Comparison of ENCODE assay signal across 28 cellular contexts in the genomic region with DNA sequence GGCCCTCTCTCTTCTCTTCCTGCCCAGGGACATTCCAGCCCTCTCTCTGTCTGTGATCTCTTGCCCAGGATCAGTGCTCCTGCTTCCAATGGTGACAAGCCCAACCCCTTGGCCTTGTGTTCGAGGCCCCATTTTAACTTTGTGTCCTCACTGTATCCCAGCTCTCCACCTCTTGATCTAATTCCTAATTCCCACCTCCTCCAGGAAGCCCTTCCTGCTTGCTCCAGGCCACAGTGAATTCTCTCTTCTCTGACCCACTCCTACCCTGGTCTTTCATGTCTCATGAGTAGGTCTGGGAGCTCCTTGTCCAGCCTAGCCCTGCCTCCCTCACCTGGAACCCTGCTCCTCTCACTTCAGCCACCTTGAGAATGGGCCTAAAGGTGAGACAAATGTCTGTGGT.
"Had no signal": no experiment of that assay in that cellular context is flagged by ENCODE, and none has a peak within 500 bp of the region (broad histone marks: within the 10 kb centered on the region; RNA-seq: fewer than 3 reads in every experiment).

No MANE protein-coding gene starts in this region.

- H3K4me1 ChIP-seq: stomach, suprapubic skin, testis, tibial artery, tibial nerve, transverse colon, upper lobe of left lung, upper lobe of right lung, uterus, vagina had no signal

- H3K36me3 ChIP-seq: stomach, suprapubic skin, thoracic aorta, thyroid gland, tibial artery, tibial nerve, transverse colon, upper lobe of left lung, upper lobe of right lung, uterus, vagina had no signal

- ATAC-seq: stimulated activated effector memory CD8-positive, alpha-beta T cell treated with anti-CD3 and anti-CD28 coated beads, Interleukin-12 subunit alpha, Interleukin-12 subunit beta, amount 100 ng/mL, for 72 hours; stimulated activated memory B cell treated with anti-CD40 and anti-IgM and Interleukin-4, amounts not matched to agents 10 μg/mL and 1 μg/mL and 100 μg/mL, for 72 hours; stimulated activated naive B cell treated with anti-CD40 and anti-IgM and Interleukin-4, amounts not matched to agents 10 μg/mL and 1 μg/mL and 100 μg/mL, for 72 hours; stimulated activated naive CD8-positive, alpha-beta T cell treated with anti-CD3 and anti-CD28 coated beads, Interleukin-15, amount 100 ng/mL, for 72 hours; stimulated activated naive CD8-positive, alpha-beta T cell treated with anti-CD3 and anti-CD28 coated beads, Interleukin-15, Interleukin-2, amounts not matched to agents 100 U/mL and 50 U/mL, for 24 hours; upper lobe of right lung had no signal

- FAIRE-seq: urothelium cell line had no signal

- H3K4me3 Mint-ChIP-seq: stimulated activated effector memory CD8-positive, alpha-beta T cell treated with anti-CD3 and anti-CD28 coated beads, Interleukin-12 subunit alpha, Interleukin-12 subunit beta, amount 100 ng/mL, for 72 hours; stimulated activated memory B cell treated with anti-CD40 and anti-IgM and Interleukin-4, amounts not matched to agents 10 μg/mL and 1 μg/mL and 100 μg/mL, for 72 hours; stimulated activated naive B cell treated with anti-CD40 and anti-IgM and Interleukin-4, amounts not matched to agents 10 μg/mL and 1 μg/mL and 100 μg/mL, for 72 hours; stimulated activated naive CD8-positive, alpha-beta T cell treated with anti-CD3 and anti-CD28 coated beads, Interleukin-15, amount 100 ng/mL, for 72 hours; stimulated activated naive CD8-positive, alpha-beta T cell treated with anti-CD3 and anti-CD28 coated beads, Interleukin-15, Interleukin-2, amounts not matched to agents 100 ng/mL and 50 ng/mL, for 24 hours; type B pancreatic cell had no signal

- H3K9me3 Mint-ChIP-seq: stimulated activated effector memory CD8-positive, alpha-beta T cell treated with anti-CD3 and anti-CD28 coated beads, Interleukin-12 subunit alpha, Interleukin-12 subunit beta, amount 100 ng/mL, for 72 hours; stimulated activated memory B cell treated with anti-CD40 and anti-IgM and Interleukin-4, amounts not matched to agents 10 μg/mL and 1 μg/mL and 100 μg/mL, for 72 hours; stimulated activated naive CD8-positive, alpha-beta T cell treated with anti-CD3 and anti-CD28 coated beads, Interleukin-15, amount 100 ng/mL, for 72 hours; stimulated activated naive CD8-positive, alpha-beta T cell treated with anti-CD3 and anti-CD28 coated beads, Interleukin-15, Interleukin-2, amounts not matched to agents 100 ng/mL and 50 ng/mL, for 24 hours; type B pancreatic cell had no signal

- H3K4me3 ChIP-seq: stomach, suprapubic skin, testis, thoracic aorta, thyroid gland, tibial artery, tibial nerve, transverse colon, upper lobe of left lung, upper lobe of right lung, uterus, vagina had no signal

- H3K27ac Mint-ChIP-seq: stimulated activated effector memory CD8-positive, alpha-beta T cell treated with anti-CD3 and anti-CD28 coated beads, Interleukin-12 subunit alpha, Interleukin-12 subunit beta, amount 100 ng/mL, for 72 hours; stimulated activated memory B cell treated with anti-CD40 and anti-IgM and Interleukin-4, amounts not matched to agents 10 μg/mL and 1 μg/mL and 100 μg/mL, for 72 hours; stimulated activated naive B cell treated with anti-CD40 and anti-IgM and Interleukin-4, amounts not matched to agents 10 μg/mL and 1 μg/mL and 100 μg/mL, for 72 hours; stimulated activated naive CD8-positive, alpha-beta T cell treated with anti-CD3 and anti-CD28 coated beads, Interleukin-15, Interleukin-2, amounts not matched to agents 100 ng/mL and 50 ng/mL, for 24 hours; type B pancreatic cell had no signal

- H3K4me1 Mint-ChIP-seq: stimulated activated effector memory CD8-positive, alpha-beta T cell treated with anti-CD3 and anti-CD28 coated beads, Interleukin-12 subunit alpha, Interleukin-12 subunit beta, amount 100 ng/mL, for 72 hours; stimulated activated memory B cell treated with anti-CD40 and anti-IgM and Interleukin-4, amounts not matched to agents 10 μg/mL and 1 μg/mL and 100 μg/mL, for 72 hours; stimulated activated naive B cell treated with anti-CD40 and anti-IgM and Interleukin-4, amounts not matched to agents 10 μg/mL and 1 μg/mL and 100 μg/mL, for 72 hours; stimulated activated naive CD8-positive, alpha-beta T cell treated with anti-CD3 and anti-CD28 coated beads, Interleukin-15, amount 100 ng/mL, for 72 hours had no signal

- DNase-seq: stimulated activated CD4-positive, alpha-beta T cell treated with anti-CD3 and anti-CD28 coated beads, Interleukin-2, amount 100 ng/mL, for 48 hours; stimulated activated CD4-positive, alpha-beta T cell treated with anti-CD3 and anti-CD28 coated beads, Interleukin-4, amount 100 ng/mL, for 1 hour; stimulated activated CD4-positive, alpha-beta T cell treated with anti-CD3 and anti-CD28 coated beads, Interleukin-4, amount 100 ng/mL, for 24 hours; stimulated activated CD4-positive, alpha-beta T cell treated with anti-CD3 and anti-CD28 coated beads, Interleukin-4, amount 100 ng/mL, for 4 hours; stimulated activated CD8-positive, alpha-beta memory T cell treated with anti-CD3 and anti-CD28 coated beads, Interleukin-4, amount 100 ng/mL, for 48 hours; stimulated activated naive B cell treated with anti-CD40 and anti-IgM and Interleukin-4, amounts not matched to agents 10 μg/mL and 1 μg/mL and 100 μg/mL, for 72 hours; stimulated activated naive CD4-positive, alpha-beta T cell; stimulated activated naive CD4-positive, alpha-beta T cell treated with Interleukin-2 at 50 U/mL for 16 hours; stimulated activated naive CD8-positive, alpha-beta T cell treated with anti-CD3 and anti-CD28 coated beads, Interleukin-15, amount 100 ng/mL, for 72 hours; stimulated activated naive CD8-positive, alpha-beta T cell treated with anti-CD3 and anti-CD28 coated beads, Interleukin-15, Interleukin-2, amounts not matched to agents 100 U/mL and 50 U/mL, for 24 hours; stomach; testis; thyroid gland; tibial artery; transverse colon; trophoblast cell; upper lobe of left lung; upper lobe of right lung; uterus had no signal

- H3K27ac ChIP-seq: stomach, suprapubic skin, testis, thoracic aorta, thyroid gland, tibial artery, tibial nerve, transverse colon, upper lobe of left lung, upper lobe of right lung, uterus, vagina had no signal

- H3K27me3 ChIP-seq: testis, thyroid gland, tibial nerve, transverse colon, upper lobe of left lung, upper lobe of right lung, uterus, vagina had no signal

- H3K9me3 ChIP-seq: stomach, suprapubic skin, testis, thoracic aorta, thyroid gland, tibial artery, tibial nerve, transverse colon, upper lobe of left lung, upper lobe of right lung, uterus, vagina had no signal

- H3K27me3 Mint-ChIP-seq: stimulated activated naive B cell treated with anti-CD40 and anti-IgM and Interleukin-4, amounts not matched to agents 10 μg/mL and 1 μg/mL and 100 μg/mL, for 72 hours; stimulated activated naive CD8-positive, alpha-beta T cell treated with anti-CD3 and anti-CD28 coated beads, Interleukin-15, amount 100 ng/mL, for 72 hours; stimulated activated naive CD8-positive, alpha-beta T cell treated with anti-CD3 and anti-CD28 coated beads, Interleukin-15, Interleukin-2, amounts not matched to agents 100 ng/mL and 50 ng/mL, for 24 hours; type B pancreatic cell had no signal

- H3K36me3 Mint-ChIP-seq: stimulated activated effector memory CD8-positive, alpha-beta T cell treated with anti-CD3 and anti-CD28 coated beads, Interleukin-12 subunit alpha, Interleukin-12 subunit beta, amount 100 ng/mL, for 72 hours; stimulated activated memory B cell treated with anti-CD40 and anti-IgM and Interleukin-4, amounts not matched to agents 10 μg/mL and 1 μg/mL and 100 μg/mL, for 72 hours; stimulated activated naive B cell treated with anti-CD40 and anti-IgM and Interleukin-4, amounts not matched to agents 10 μg/mL and 1 μg/mL and 100 μg/mL, for 72 hours; type B pancreatic cell had no signal
